In the genomic region with DNA sequence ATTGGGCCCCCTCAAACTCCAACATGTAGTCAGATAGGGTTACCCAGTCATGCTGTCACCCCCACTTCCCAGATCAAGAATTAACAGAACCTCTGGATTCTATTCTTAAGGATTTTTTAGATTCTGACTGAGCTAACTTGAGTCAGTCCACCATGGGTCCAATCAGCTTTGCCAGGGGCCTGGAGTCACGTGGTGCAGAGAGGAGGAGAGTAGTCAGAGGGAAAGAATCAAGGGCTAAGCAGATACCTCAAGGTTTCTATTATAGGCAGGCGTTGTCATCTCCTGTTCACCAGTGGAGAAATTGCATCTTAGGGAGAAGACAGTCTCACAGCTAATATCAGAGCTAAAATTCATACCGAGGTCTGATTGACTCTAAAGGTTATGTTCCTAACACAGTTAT, we compare ENCODE assay signal across 15 cellular contexts.
"Had no signal": no experiment of that assay in that cellular context is flagged by ENCODE, and none has a peak within 500 bp of the region (broad histone marks: within the 10 kb centered on the region; RNA-seq: fewer than 3 reads in every experiment).

No MANE protein-coding gene starts in this region.

- ATAC-seq: heart left ventricle; left lobe of liver; natural killer cell treated with Interleukin-12 subunit alpha and Interleukin-12 subunit beta and Interleukin-15 and Interleukin-18, amount 100 ng/mL, for 72 hours; stimulated activated naive B cell treated with anti-CD40 and anti-IgM and Interleukin-4, amounts not matched to agents 10 μg/mL and 1 μg/mL and 100 μg/mL, for 72 hours; stimulated activated naive CD8-positive, alpha-beta T cell treated with anti-CD3 and anti-CD28 coated beads, Interleukin-15, amount 100 ng/mL, for 72 hours had no signal

- H3K27ac ChIP-seq: dorsolateral prefrontal cortex, heart left ventricle, sigmoid colon, skin epidermis, testis, tibial nerve had no signal

- H3K9me3 Mint-ChIP-seq: natural killer cell treated with Interleukin-12 subunit alpha and Interleukin-12 subunit beta and Interleukin-15 and Interleukin-18, amount 100 ng/mL, for 72 hours; stimulated activated naive B cell treated with anti-CD40 and anti-IgM and Interleukin-4, amounts not matched to agents 10 μg/mL and 1 μg/mL and 100 μg/mL, for 72 hours; stimulated activated naive CD8-positive, alpha-beta T cell treated with anti-CD3 and anti-CD28 coated beads, Interleukin-15, amount 100 ng/mL, for 72 hours had no signal

- H3K36me3 ChIP-seq: heart left ventricle, sigmoid colon, tibial nerve had no signal

- H3K27me3 Mint-ChIP-seq: natural killer cell treated with Interleukin-12 subunit alpha and Interleukin-12 subunit beta and Interleukin-15 and Interleukin-18, amount 100 ng/mL, for 72 hours; stimulated activated naive CD8-positive, alpha-beta T cell treated with anti-CD3 and anti-CD28 coated beads, Interleukin-15, amount 100 ng/mL, for 72 hours had no signal

- H3K9me3 ChIP-seq: heart left ventricle, sigmoid colon, testis, tibial nerve had no signal

- H3K4me3 ChIP-seq: dorsolateral prefrontal cortex, heart left ventricle, sigmoid colon, skin epidermis, testis, tibial nerve had no signal

- DNase-seq: cortex of kidney; dorsolateral prefrontal cortex; effector CD8-positive, alpha-beta T cell; heart left ventricle; hippocampal formation; sigmoid colon; stimulated activated CD4-positive, alpha-beta T cell treated with anti-CD3 and anti-CD28 coated beads, Interleukin-2, amount 100 ng/mL, for 24 hours; stimulated activated CD4-positive, alpha-beta T cell treated with anti-CD3 and anti-CD28 coated beads, Interleukin-4, amount 100 ng/mL, for 4 hours; stimulated activated naive B cell treated with anti-CD40 and anti-IgM and Interleukin-4, amounts not matched to agents 10 μg/mL and 1 μg/mL and 100 μg/mL, for 72 hours; stimulated activated naive CD8-positive, alpha-beta T cell treated with anti-CD3 and anti-CD28 coated beads, Interleukin-15, amount 100 ng/mL, for 72 hours; testis had no signal

- H3K36me3 Mint-ChIP-seq: natural killer cell treated with Interleukin-12 subunit alpha and Interleukin-12 subunit beta and Interleukin-15 and Interleukin-18, amount 100 ng/mL, for 72 hours; stimulated activated naive B cell treated with anti-CD40 and anti-IgM and Interleukin-4, amounts not matched to agents 10 μg/mL and 1 μg/mL and 100 μg/mL, for 72 hours had no signal

- H3K4me3 Mint-ChIP-seq: natural killer cell treated with Interleukin-12 subunit alpha and Interleukin-12 subunit beta and Interleukin-15 and Interleukin-18, amount 100 ng/mL, for 72 hours; stimulated activated naive B cell treated with anti-CD40 and anti-IgM and Interleukin-4, amounts not matched to agents 10 μg/mL and 1 μg/mL and 100 μg/mL, for 72 hours; stimulated activated naive CD8-positive, alpha-beta T cell treated with anti-CD3 and anti-CD28 coated beads, Interleukin-15, amount 100 ng/mL, for 72 hours had no signal

- H3K27ac Mint-ChIP-seq: natural killer cell treated with Interleukin-12 subunit alpha and Interleukin-12 subunit beta and Interleukin-15 and Interleukin-18, amount 100 ng/mL, for 72 hours; stimulated activated naive B cell treated with anti-CD40 and anti-IgM and Interleukin-4, amounts not matched to agents 10 μg/mL and 1 μg/mL and 100 μg/mL, for 72 hours; stimulated activated naive CD8-positive, alpha-beta T cell treated with anti-CD3 and anti-CD28 coated beads, Interleukin-15, amount 100 ng/mL, for 72 hours had no signal

- H3K27me3 ChIP-seq: dorsolateral prefrontal cortex, heart left ventricle, sigmoid colon, testis, tibial nerve had no signal
